30 cellular contexts compared by ENCODE assay signal in the genomic region with DNA sequence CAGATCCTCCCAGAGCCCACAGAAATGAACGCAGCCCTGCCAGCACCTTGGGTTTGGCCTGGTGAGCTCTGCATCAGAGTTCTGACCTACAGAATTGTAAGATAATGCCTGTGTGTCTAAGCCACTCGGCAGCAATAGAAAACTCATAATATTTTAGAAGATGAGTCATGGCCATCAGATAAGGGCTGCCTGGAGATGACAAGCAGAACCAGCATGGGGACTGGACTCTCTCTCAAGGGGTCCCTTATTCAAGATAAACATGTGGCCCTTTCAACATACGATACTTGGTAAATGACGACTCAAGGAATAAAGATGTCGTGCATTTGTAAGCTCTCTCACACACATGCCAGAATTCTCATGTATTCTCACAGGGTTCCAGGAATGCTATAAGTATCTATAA.
"Had no signal": no experiment of that assay in that cellular context is flagged by ENCODE, and none has a peak within 500 bp of the region (broad histone marks: within the 10 kb centered on the region; RNA-seq: fewer than 3 reads in every experiment).

No MANE protein-coding gene starts in this region.

- H3K36me3 ChIP-seq: esophagus squamous epithelium, heart right ventricle, left lung, neutrophil, pancreas, right atrium auricular region, spleen, tibial artery, upper lobe of right lung, vagina had no signal

- H3K4me3 Mint-ChIP-seq: mesothelial cell of epicardium; naive B cell; natural killer cell treated with Interleukin-12 subunit alpha and Interleukin-12 subunit beta and Interleukin-15 and Interleukin-18, amount 100 ng/mL, for 72 hours; neural crest cell; stimulated activated memory B cell treated with anti-CD40 and anti-IgM and Interleukin-4, amounts not matched to agents 10 μg/mL and 1 μg/mL and 100 μg/mL, for 72 hours had no signal

- H3K27ac Mint-ChIP-seq: mesothelial cell of epicardium; naive B cell; natural killer cell treated with Interleukin-12 subunit alpha and Interleukin-12 subunit beta and Interleukin-15 and Interleukin-18, amount 100 ng/mL, for 72 hours; progenitor cell of endocrine pancreas; stimulated activated memory B cell treated with anti-CD40 and anti-IgM and Interleukin-4, amounts not matched to agents 10 μg/mL and 1 μg/mL and 100 μg/mL, for 72 hours had no signal

- H3K27ac ChIP-seq: coronary artery, esophagus squamous epithelium, heart right ventricle, left lung, neutrophil, pancreas, right atrium auricular region, skin epidermis, spleen, testis, tibial artery, upper lobe of right lung, vagina had no signal

- H3K4me3 ChIP-seq: coronary artery, esophagus squamous epithelium, heart right ventricle, left lung, mucosa of descending colon, pancreas, right atrium auricular region, skin epidermis, spleen, testis, tibial artery, upper lobe of right lung, vagina had no signal

- H3K9me3 Mint-ChIP-seq: natural killer cell treated with Interleukin-12 subunit alpha and Interleukin-12 subunit beta and Interleukin-15 and Interleukin-18, amount 100 ng/mL, for 72 hours had no signal

- H3K27me3 ChIP-seq: esophagus squamous epithelium, heart right ventricle, left lung, pancreas, right atrium auricular region, testis, upper lobe of right lung, vagina had no signal

- H3K9me3 ChIP-seq: esophagus squamous epithelium, left lung, mucosa of descending colon, neutrophil, pancreas, right atrium auricular region, spleen, testis, tibial artery, upper lobe of right lung, vagina had no signal

- H3K36me3 Mint-ChIP-seq: mesothelial cell of epicardium; naive B cell; natural killer cell treated with Interleukin-12 subunit alpha and Interleukin-12 subunit beta and Interleukin-15 and Interleukin-18, amount 100 ng/mL, for 72 hours; stimulated activated memory B cell treated with anti-CD40 and anti-IgM and Interleukin-4, amounts not matched to agents 10 μg/mL and 1 μg/mL and 100 μg/mL, for 72 hours had no signal

- DNase-seq: dermis blood vessel endothelial cell; effector memory CD4-positive, alpha-beta T cell; esophagus squamous epithelium; foreskin melanocyte; glutamatergic neuron; heart right ventricle; hippocampal formation; left cardiac atrium; left lung; mesenchymal stem cell; mucosa of descending colon; naive B cell; pancreas; spleen; stimulated activated CD4-positive, alpha-beta T cell treated with anti-CD3 and anti-CD28 coated beads, Interleukin-4, amount 100 ng/mL, for 4 hours; stimulated activated naive CD8-positive, alpha-beta T cell treated with anti-CD3 and anti-CD28 coated beads, Interleukin-15, Interleukin-2, amounts not matched to agents 100 U/mL and 50 U/mL, for 24 hours; substantia nigra; testis; tibial artery; upper lobe of right lung had no signal

- H3K4me1 ChIP-seq: esophagus squamous epithelium, heart right ventricle, left lung, pancreas, right atrium auricular region, spleen, testis, tibial artery, upper lobe of right lung, vagina had no signal

- H3K4me1 Mint-ChIP-seq: mesothelial cell of epicardium; naive B cell; neural crest cell; stimulated activated memory B cell treated with anti-CD40 and anti-IgM and Interleukin-4, amounts not matched to agents 10 μg/mL and 1 μg/mL and 100 μg/mL, for 72 hours had no signal

- ATAC-seq: heart right ventricle; left cardiac atrium; left lung; mucosa of descending colon; natural killer cell treated with Interleukin-12 subunit alpha and Interleukin-12 subunit beta and Interleukin-15 and Interleukin-18, amount 100 ng/mL, for 72 hours; pancreas; stimulated activated memory B cell treated with anti-CD40 and anti-IgM and Interleukin-4, amounts not matched to agents 10 μg/mL and 1 μg/mL and 100 μg/mL, for 72 hours; stimulated activated naive CD8-positive, alpha-beta T cell treated with anti-CD3 and anti-CD28 coated beads, Interleukin-15, Interleukin-2, amounts not matched to agents 100 U/mL and 50 U/mL, for 24 hours; upper lobe of right lung had no signal
